ENCODE assay signal across 24 cellular contexts in the genomic region with DNA sequence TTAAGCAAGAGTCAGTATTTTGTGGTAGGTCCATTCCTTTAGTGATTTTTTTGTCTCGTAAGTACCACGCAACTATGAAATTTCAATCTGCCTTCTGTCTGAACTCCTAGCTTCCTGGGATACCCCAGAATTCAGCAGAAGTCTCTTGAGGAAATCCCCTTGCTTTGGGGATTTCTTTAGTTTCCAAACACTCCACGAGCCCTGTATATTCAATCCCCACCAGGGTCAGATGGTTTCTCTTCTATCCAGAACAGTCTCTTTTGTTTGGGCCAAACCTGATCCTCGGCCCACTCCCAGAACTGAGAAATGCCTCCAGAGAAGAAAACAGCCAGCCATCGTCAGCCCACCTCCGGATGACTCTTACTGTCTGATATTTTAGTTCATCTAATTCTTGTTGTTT.
"Had no signal": no experiment of that assay in that cellular context is flagged by ENCODE, and none has a peak within 500 bp of the region (broad histone marks: within the 10 kb centered on the region; RNA-seq: fewer than 3 reads in every experiment).

No MANE protein-coding gene starts in this region.

- ATAC-seq: HepG2 had no signal

- DNase-seq: IMR-90, Karpas-422, KG1, MG63, NCI-H1092, NCI-H1105 treated with DMSO at 0.1 percent for 48 hours, NCI-H1417 treated with DMSO at 0.1 percent for 48 hours, NCI-H146, NCI-H1694 treated with DMSO at 0.1 percent for 48 hours, NCI-H1930, NCI-H2081, NCI-H2107, NCI-H226, NCI-H446, NCI-H510A, NCI-H524 treated with DMSO at 0.1 percent for 48 hours, NCI-H69, NCI-H774, Right ventricle myocardium superior, RPMI8226, SIG-M5 had no signal

- H3K4me3 ChIP-seq: MG63, SJSA1, SK-N-MC had no signal
